Comparison of ENCODE assay signal across 12 cellular contexts in genomic region chr3:187999821-188000220, GRCh38.
DNase-seq lines count a peak whose midpoint lies in the region; ATAC-seq, FAIRE-seq and TF ChIP-seq lines count a peak whose summit lies in the region.
"Had no signal": no experiment of that assay in that cellular context is flagged by ENCODE, and none has a peak within 500 bp of the region (broad histone marks: within the 10 kb centered on the region; RNA-seq: fewer than 3 reads in every experiment).

No MANE protein-coding gene starts in this region.

- H3K4me3 Mint-ChIP-seq in effector memory CD8-positive, alpha-beta T cell: peak overlapping the region; percentile 73 to 85
- peak overlapping the region; percentile 80 to 83 for H3K4me3 Mint-ChIP-seq in stimulated activated naive CD8-positive, alpha-beta T cell treated with anti-CD3 and anti-CD28 coated beads, Interleukin-15, amount 100 ng/mL, for 72 hours

- TF ChIP-seq POLR2A in GM12891 (IDR thresholded peaks at IDR 0.05; ENCODE audit: low read depth, low read length): no peak

- peaks cover 53 to 61% of the 10 kb centered on the region in 2 donors for H3K4me1 Mint-ChIP-seq in effector memory CD8-positive, alpha-beta T cell (ENCODE audit: low read depth in 2 of 2)
- H3K4me1 Mint-ChIP-seq in stimulated activated naive CD8-positive, alpha-beta T cell treated with anti-CD3 and anti-CD28 coated beads, Interleukin-15, amount 100 ng/mL, for 72 hours: peaks cover 76% of the 10 kb centered on the region

- peak; percentile 22 for DNase-seq in stimulated activated CD4-positive, alpha-beta T cell treated with anti-CD3 and anti-CD28 coated beads, Interleukin-1b, Interleukin-23, amount 100 ng/mL, for 48 hours
- DNase-seq in stimulated activated CD4-positive, alpha-beta T cell treated with anti-CD3 and anti-CD28 coated beads, Interleukin-2, amount 100 ng/mL, for 48 hours: no peak
- peak; percentile 43 for DNase-seq in activated CD4-positive, CD25-positive, alpha-beta regulatory T cell treated with anti-CD3 and anti-CD28 coated beads, Interleukin-2, amount 50 U/mL, for 72 hours
- peak in 2 of 3 experiments; percentile 28 to 39 for DNase-seq in effector memory CD8-positive, alpha-beta T cell
- DNase-seq in stimulated activated naive CD8-positive, alpha-beta T cell treated with anti-CD3 and anti-CD28 coated beads, Interleukin-15, amount 100 ng/mL, for 72 hours: peak; percentile 44 to 63
- DNase-seq in GM12891 (ENCODE audit: insufficient read length, low spot score) (no peak), SKM-1 treated with dmso at 0.1 percent for 144 hours (lab: John Stamatoyannopoulos, UW; ENCODE audit: unreplicated experiment) (no peak), NCI-H2196 treated with DMSO at 0.1 percent for 48 hours (lab: John Stamatoyannopoulos, UW; ENCODE audit: unreplicated experiment) (no peak)
- DNase-seq: heart left ventricle, MG63, SW 1271 had no signal

- ATAC-seq in effector memory CD8-positive, alpha-beta T cell (replicated peaks): peak; percentile 93
- peak; percentile 95 for ATAC-seq in stimulated activated naive CD8-positive, alpha-beta T cell treated with anti-CD3 and anti-CD28 coated beads, Interleukin-15, amount 100 ng/mL, for 72 hours
- ATAC-seq: heart left ventricle had no signal

- H3K9me3 Mint-ChIP-seq in effector memory CD8-positive, alpha-beta T cell: no peaks in the 10 kb centered on the region
- peaks cover 0 to 9% of the 10 kb centered on the region in 2 donors for H3K9me3 Mint-ChIP-seq in stimulated activated naive CD8-positive, alpha-beta T cell treated with anti-CD3 and anti-CD28 coated beads, Interleukin-15, amount 100 ng/mL, for 72 hours

- H3K27ac Mint-ChIP-seq in effector memory CD8-positive, alpha-beta T cell: peak overlapping the region; percentile 96 to 98
- peak overlapping the region; percentile 92 to 97 for H3K27ac Mint-ChIP-seq in stimulated activated naive CD8-positive, alpha-beta T cell treated with anti-CD3 and anti-CD28 coated beads, Interleukin-15, amount 100 ng/mL, for 72 hours

- H3K36me3 Mint-ChIP-seq in effector memory CD8-positive, alpha-beta T cell (ENCODE audit: insufficient read depth): peaks cover 4% of the 10 kb centered on the region

- no peak for FAIRE-seq in GM12891 (lab: Jason Lieb, UNC)
- FAIRE-seq: H1 had no signal

- no peaks in the 10 kb centered on the region for H3K27me3 Mint-ChIP-seq in effector memory CD8-positive, alpha-beta T cell
- no peaks in the 10 kb centered on the region for H3K27me3 Mint-ChIP-seq in stimulated activated naive CD8-positive, alpha-beta T cell treated with anti-CD3 and anti-CD28 coated beads, Interleukin-15, amount 100 ng/mL, for 72 hours

TF ChIP-seq in GM12891, 5 proteins besides CTCF, POLR2A, EP300 and RAD21:
- TF ChIP-seq POU2F2 (IDR thresholded peaks at IDR 0.05; ENCODE audit: low read depth, low read length) (no peak), TAF1 (IDR thresholded peaks at IDR 0.05; ENCODE audit: low read depth, low read length) (no peak), PAX5 (IDR thresholded peaks at IDR 0.05; ENCODE audit: insufficient read depth, low read length, severe bottlenecking) (no peak), SPI1 (IDR thresholded peaks at IDR 0.05; ENCODE audit: low read depth, low read length) (no peak), POLR2AphosphoS5 (IDR thresholded peaks at IDR 0.05; ENCODE audit: low read depth, low read length) (no peak)
TF ChIP-seq in GM12891: peak in this region for 0.

Comparison
In these comparisons a context has a peak if more than half of its experiments do, and no peak if none do; other contexts are left out.
1. DNase-seq: peak in stimulated activated CD4-positive, alpha-beta T cell treated with anti-CD3 and anti-CD28 coated beads, Interleukin-1b, Interleukin-23, amount 100 ng/mL, for 48 hours (single experiment), activated CD4-positive, CD25-positive, alpha-beta regulatory T cell treated with anti-CD3 and anti-CD28 coated beads, Interleukin-2, amount 50 U/mL, for 72 hours (single experiment), effector memory CD8-positive, alpha-beta T cell (2 of 3) and stimulated activated naive CD8-positive, alpha-beta T cell treated with anti-CD3 and anti-CD28 coated beads, Interleukin-15, amount 100 ng/mL, for 72 hours (2 of 2); none in stimulated activated CD4-positive, alpha-beta T cell treated with anti-CD3 and anti-CD28 coated beads, Interleukin-2, amount 100 ng/mL, for 48 hours (0 of 2), GM12891 (single experiment), SKM-1 treated with dmso at 0.1 percent for 144 hours (single experiment) and NCI-H2196 treated with DMSO at 0.1 percent for 48 hours (single experiment).